ENCODE assay signal across 1 cellular context in genomic region chr20:23147964-23148720, GRCh38.
TF ChIP-seq lines count a peak whose summit lies in the region.

No MANE protein-coding gene starts in this region.

TF ChIP-seq in IMR-90, 13 proteins besides CTCF, POLR2A, EP300 and RAD21 (continued from another document):
- TF ChIP-seq MAFK (IDR thresholded peaks at IDR 0.05; ENCODE audit: low read depth, low read length), result peak; percentile 50; the same call in 1 of the 2 replicates
